Comparison of ENCODE assay signal across 2 cellular contexts in the genomic region with DNA sequence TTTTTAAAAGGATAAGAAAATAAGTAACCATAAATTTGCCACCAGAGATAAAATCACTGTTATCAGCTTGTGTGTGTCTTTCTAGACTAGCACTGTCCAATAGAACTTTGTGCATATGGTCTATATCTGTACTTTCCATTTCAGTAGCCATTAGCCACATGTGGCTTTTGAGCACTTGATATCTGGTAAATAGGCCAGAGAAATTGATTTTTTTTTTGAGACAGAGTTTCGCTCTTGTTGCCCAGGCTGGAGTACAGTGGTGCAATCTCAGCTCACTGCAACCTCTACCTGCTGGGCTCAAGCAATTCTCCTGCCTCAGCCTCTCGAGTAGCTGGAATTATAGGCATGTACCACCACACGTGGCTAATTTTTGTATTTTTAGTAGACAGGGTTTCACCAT.
TF ChIP-seq lines count a peak whose summit lies in the region.

No MANE protein-coding gene starts in this region.

TF ChIP-seq in SK-N-SH, 30 proteins besides CTCF, POLR2A, EP300 and RAD21:
- TF ChIP-seq, protein P1, sequence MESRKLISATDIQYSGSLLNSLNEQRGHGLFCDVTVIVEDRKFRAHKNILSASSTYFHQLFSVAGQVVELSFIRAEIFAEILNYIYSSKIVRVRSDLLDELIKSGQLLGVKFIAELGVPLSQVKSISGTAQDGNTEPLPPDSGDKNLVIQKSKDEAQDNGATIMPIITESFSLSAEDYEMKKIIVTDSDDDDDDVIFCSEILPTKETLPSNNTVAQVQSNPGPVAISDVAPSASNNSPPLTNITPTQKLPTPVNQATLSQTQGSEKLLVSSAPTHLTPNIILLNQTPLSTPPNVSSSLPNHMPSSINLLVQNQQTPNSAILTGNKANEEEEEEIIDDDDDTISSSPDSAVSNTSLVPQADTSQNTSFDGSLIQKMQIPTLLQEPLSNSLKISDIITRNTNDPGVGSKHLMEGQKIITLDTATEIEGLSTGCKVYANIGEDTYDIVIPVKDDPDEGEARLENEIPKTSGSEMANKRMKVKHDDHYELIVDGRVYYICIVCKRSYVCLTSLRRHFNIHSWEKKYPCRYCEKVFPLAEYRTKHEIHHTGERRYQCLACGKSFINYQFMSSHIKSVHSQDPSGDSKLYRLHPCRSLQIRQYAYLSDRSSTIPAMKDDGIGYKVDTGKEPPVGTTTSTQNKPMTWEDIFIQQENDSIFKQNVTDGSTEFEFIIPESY (IDR thresholded peaks at IDR 0.05; ENCODE audit: borderline replicate concordance, low read depth) = no peak
- TF ChIP-seq GABPA (IDR thresholded peaks at IDR 0.05; ENCODE audit: low read depth) (no peak), MXI1 (IDR thresholded peaks at IDR 0.05; ENCODE audit: low read depth, low read length) (no peak), CHD2 (IDR thresholded peaks at IDR 0.05; ENCODE audit: low read length, partially characterized antibody) (no peak), PBX3 (IDR thresholded peaks at IDR 0.05) (no peak), YY1 (IDR thresholded peaks at IDR 0.05; ENCODE audit: low read depth) (no peak), TCF12 (IDR thresholded peaks at IDR 0.05) (no peak), EZH2phosphoT487 (IDR thresholded peaks at IDR 0.05; ENCODE audit: borderline replicate concordance, low read depth) (no peak), SIN3A (IDR thresholded peaks at IDR 0.05; ENCODE audit: borderline replicate concordance, low read depth, low read length) (no peak), SMC3 (IDR thresholded peaks at IDR 0.05; ENCODE audit: low read depth, low read length) (no peak), RXRA (IDR thresholded peaks at IDR 0.05; ENCODE audit: borderline replicate concordance, low read depth) (no peak), TAF1 (IDR thresholded peaks at IDR 0.05; ENCODE audit: borderline replicate concordance, low read depth, low read length) (no peak), FOXM1 (IDR thresholded peaks at IDR 0.05; ENCODE audit: low read depth) (no peak), ELF1 (IDR thresholded peaks at IDR 0.05) (no peak)
- TF ChIP-seq, protein P2, sequence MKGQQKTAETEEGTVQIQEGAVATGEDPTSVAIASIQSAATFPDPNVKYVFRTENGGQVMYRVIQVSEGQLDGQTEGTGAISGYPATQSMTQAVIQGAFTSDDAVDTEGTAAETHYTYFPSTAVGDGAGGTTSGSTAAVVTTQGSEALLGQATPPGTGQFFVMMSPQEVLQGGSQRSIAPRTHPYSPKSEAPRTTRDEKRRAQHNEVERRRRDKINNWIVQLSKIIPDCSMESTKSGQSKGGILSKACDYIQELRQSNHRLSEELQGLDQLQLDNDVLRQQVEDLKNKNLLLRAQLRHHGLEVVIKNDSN (IDR thresholded peaks at IDR 0.05; ENCODE audit: borderline replicate concordance, low read depth) = no peak

TF ChIP-seq in SK-N-SH treated with all-trans-retinoic acid at 6 μM for 48 hours, 23 proteins besides CTCF, POLR2A, EP300 and RAD21 (continued from another document):
- TF ChIP-seq, protein P3, sequence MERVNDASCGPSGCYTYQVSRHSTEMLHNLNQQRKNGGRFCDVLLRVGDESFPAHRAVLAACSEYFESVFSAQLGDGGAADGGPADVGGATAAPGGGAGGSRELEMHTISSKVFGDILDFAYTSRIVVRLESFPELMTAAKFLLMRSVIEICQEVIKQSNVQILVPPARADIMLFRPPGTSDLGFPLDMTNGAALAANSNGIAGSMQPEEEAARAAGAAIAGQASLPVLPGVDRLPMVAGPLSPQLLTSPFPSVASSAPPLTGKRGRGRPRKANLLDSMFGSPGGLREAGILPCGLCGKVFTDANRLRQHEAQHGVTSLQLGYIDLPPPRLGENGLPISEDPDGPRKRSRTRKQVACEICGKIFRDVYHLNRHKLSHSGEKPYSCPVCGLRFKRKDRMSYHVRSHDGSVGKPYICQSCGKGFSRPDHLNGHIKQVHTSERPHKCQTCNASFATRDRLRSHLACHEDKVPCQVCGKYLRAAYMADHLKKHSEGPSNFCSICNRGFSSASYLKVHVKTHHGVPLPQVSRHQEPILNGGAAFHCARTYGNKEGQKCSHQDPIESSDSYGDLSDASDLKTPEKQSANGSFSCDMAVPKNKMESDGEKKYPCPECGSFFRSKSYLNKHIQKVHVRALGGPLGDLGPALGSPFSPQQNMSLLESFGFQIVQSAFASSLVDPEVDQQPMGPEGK (CRISPR knock-in tag; IDR thresholded peaks at IDR 0.05; ENCODE audit: borderline replicate concordance) = no peak
- TF ChIP-seq ARNTL (CRISPR knock-in tag; IDR thresholded peaks at IDR 0.05; ENCODE audit: borderline replicate concordance, low read depth) (no peak), ZNF70 (CRISPR knock-in tag; IDR thresholded peaks at IDR 0.05) (no peak), POU6F1 (CRISPR knock-in tag; IDR thresholded peaks at IDR 0.05; ENCODE audit: borderline replicate concordance, low read depth) (no peak), ESRRG (CRISPR knock-in tag; IDR thresholded peaks at IDR 0.05) (no peak)
TF ChIP-seq in SK-N-SH treated with all-trans-retinoic acid at 6 μM for 48 hours: peak in this region for 0.
